ENCODE assay signal across 8 cellular contexts in genomic region chr2:152730591-152731333, GRCh38. TPM values are rescaled to one million over a fixed set of nuclear protein-coding genes. Genes with fewer than 3 reads are reported as not detected.
A peak's percentile ranks its signal among the peaks of the same experiment; 100 is the strongest.
DNase-seq lines count a peak whose midpoint lies in the region; ATAC-seq and TF ChIP-seq lines count a peak whose summit lies in the region.

No MANE protein-coding gene starts in this region.

- H3K4me3 ChIP-seq in ascending aorta: no peak overlapping the region

- intact Hi-C loops in left colon (cut with DNase I, micrococcal nuclease): no loop called here
- intact Hi-C loops in ascending aorta (cut with DNase I): no loop called here

- peak overlapping the region; percentile 16 for H3K27ac Mint-ChIP-seq in T-helper 2 cell treated with Interferon-gamma antibody and Interleukin-4, amounts not matched to agents 5 μg/mL and 100 μg/mL, for 36 hours

- ATAC-seq in HG03175 (IDR thresholded peaks at IDR 0.05; ENCODE audit: unreplicated experiment): peak; percentile 93
- ATAC-seq in left colon: peak; percentile 37

- DNase-seq in activated naive CD4-positive, alpha-beta T cell treated with Interleukin-2 at 50 U/mL for 16 hours: peak; percentile 33
- DNase-seq in activated naive CD4-positive, alpha-beta T cell (lab: John Stamatoyannopoulos, UW): no peak
- DNase-seq in T-helper 2 cell treated with Interferon-gamma antibody and Interleukin-4, amounts not matched to agents 5 μg/mL and 100 μg/mL, for 36 hours (ENCODE audit: low spot score): peak; percentile 11
- no peak for DNase-seq in left colon
- no peak for DNase-seq in NCI-H2081 (lab: John Stamatoyannopoulos, UW)
- no peak for DNase-seq in ascending aorta (ENCODE audit: low spot score in 2 of 2)
- no peak for DNase-seq in NCI-H524 (lab: John Stamatoyannopoulos, UW)

- peaks cover 29% of the 10 kb centered on the region for H3K4me1 Mint-ChIP-seq in T-helper 2 cell treated with Interferon-gamma antibody and Interleukin-4, amounts not matched to agents 5 μg/mL and 100 μg/mL, for 36 hours (ENCODE audit: low read depth)

- peaks cover 0 to 4% of the 10 kb centered on the region in 2 donors for H3K36me3 ChIP-seq in ascending aorta

- H3K9me3 ChIP-seq in ascending aorta: no peaks in the 10 kb centered on the region

- TF ChIP-seq CTCF in ascending aorta (IDR thresholded peaks at IDR 0.05): no peak

- no peaks in the 10 kb centered on the region for H3K4me1 ChIP-seq in ascending aorta

- H3K36me3 Mint-ChIP-seq in T-helper 2 cell treated with Interferon-gamma antibody and Interleukin-4, amounts not matched to agents 5 μg/mL and 100 μg/mL, for 36 hours (ENCODE audit: low read depth): peaks cover 6% of the 10 kb centered on the region

- H3K4me3 Mint-ChIP-seq in T-helper 2 cell treated with Interferon-gamma antibody and Interleukin-4, amounts not matched to agents 5 μg/mL and 100 μg/mL, for 36 hours: peak overlapping the region; percentile 34

- H3K27me3 Mint-ChIP-seq in T-helper 2 cell treated with Interferon-gamma antibody and Interleukin-4, amounts not matched to agents 5 μg/mL and 100 μg/mL, for 36 hours (ENCODE audit: low read depth): no peaks in the 10 kb centered on the region

- no peak overlapping the region for H3K27ac ChIP-seq in ascending aorta

- H3K27me3 ChIP-seq in ascending aorta: no peaks in the 10 kb centered on the region

- no peaks in the 10 kb centered on the region for H3K9me3 Mint-ChIP-seq in T-helper 2 cell treated with Interferon-gamma antibody and Interleukin-4, amounts not matched to agents 5 μg/mL and 100 μg/mL, for 36 hours

RNA-seq across cellular contexts. Expression of gene ARL6IP6, which starts 12.3 kb away (rescaled TPM):
- total RNA-seq in left colon (10 to 100 TPM; 16.0 to 16.5 TPM), ascending aorta (15.1 TPM)

RNA-seq across cellular contexts. Expression of gene PRPF40A, which starts 13.5 kb away (rescaled TPM):
- total RNA-seq in left colon (10 to 100 TPM; 85.4 to 88.9 TPM), ascending aorta (28.9 TPM)

Comparison
In these comparisons a context has a peak if more than half of its experiments do, and no peak if none do; other contexts are left out.
1. DNase-seq: peak in activated naive CD4-positive, alpha-beta T cell treated with Interleukin-2 at 50 U/mL for 16 hours (single experiment) and T-helper 2 cell treated with Interferon-gamma antibody and Interleukin-4, amounts not matched to agents 5 μg/mL and 100 μg/mL, for 36 hours (single experiment); none in activated naive CD4-positive, alpha-beta T cell (0 of 4), left colon (0 of 2), NCI-H2081 (0 of 2), ascending aorta (0 of 2) and NCI-H524 (0 of 2).